Comparison of ENCODE assay signal across 8 cellular contexts in genomic region chr14:91009501-91010152, GRCh38. TPM values are rescaled to one million over a fixed set of nuclear protein-coding genes. Genes with fewer than 3 reads are reported as not detected.
A peak's percentile ranks its signal among the peaks of the same experiment; 100 is the strongest.
DNase-seq lines count a peak whose midpoint lies in the region; ATAC-seq and TF ChIP-seq lines count a peak whose summit lies in the region.

No MANE protein-coding gene starts in this region.

- peak overlapping the region; percentile 24 for H3K4me3 ChIP-seq in GM12865 (ENCODE audit: low read depth, low read length)

- TF ChIP-seq CTCF in GM12865 (IDR thresholded peaks at IDR 0.05; ENCODE audit: insufficient read depth, low read depth, low read length, missing control alignments), result no peak

- ATAC-seq in GM21447 (IDR thresholded peaks at IDR 0.05; ENCODE audit: unreplicated experiment) (peak; percentile 92), HG03575 (IDR thresholded peaks at IDR 0.05; ENCODE audit: extremely low read depth, insufficient number of reproducible peaks, low FRiP score, unreplicated experiment) (peak; percentile 89), esophagus mucosa (peak; percentile 31)

- DNase-seq in GM12865 (ENCODE audit: low read depth) (peak; percentile 79), middle frontal gyrus (ENCODE audit: extremely low spot score, low spot score) (no peak), foreskin melanocyte (no peak), DMS79 (lab: John Stamatoyannopoulos, UW) (no peak), NCI-H1105 treated with DMSO at 0.1 percent for 48 hours (lab: John Stamatoyannopoulos, UW) (no peak)

RNA-seq across cellular contexts. Expression of gene RPS6KA5, which starts 50.8 kb away (rescaled TPM):
- total RNA-seq in esophagus mucosa, result 9.1 TPM

Comparison
In these comparisons a context has a peak if more than half of its experiments do, and no peak if none do; other contexts are left out.
1. ATAC-seq: peak in every context shown above with its lines; median percentile 92 in GM21447; 89 in HG03575; 31 in esophagus mucosa.